In the genomic region with DNA sequence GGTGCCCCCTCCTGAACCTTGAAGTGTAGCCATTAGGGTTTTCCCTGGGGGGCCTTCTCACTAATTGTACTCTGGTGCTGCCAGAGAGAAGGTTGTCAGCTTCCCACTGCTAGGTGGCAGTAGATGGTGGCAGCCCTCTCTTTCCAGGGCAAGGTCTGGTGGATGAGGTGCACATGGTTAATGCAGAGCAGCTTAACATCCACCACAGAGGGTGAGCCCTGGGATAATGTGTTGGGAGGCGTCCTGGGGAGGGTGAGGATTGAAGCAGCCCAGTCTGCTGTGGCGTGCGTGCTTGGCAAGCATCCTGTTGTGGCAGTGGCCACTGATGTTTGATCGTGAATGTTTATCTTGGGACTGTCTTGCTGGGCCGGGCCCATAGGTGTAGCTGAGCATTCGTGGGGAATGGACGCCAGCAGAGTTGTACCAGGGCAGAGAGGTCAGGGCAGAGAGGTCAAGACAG, we compare ENCODE assay signal across 8 cellular contexts. TPM values are rescaled to one million over a fixed set of nuclear protein-coding genes. Genes with fewer than 3 reads are reported as not detected.
DNase-seq lines count a peak whose midpoint lies in the region; ATAC-seq and TF ChIP-seq lines count a peak whose summit lies in the region.

No MANE protein-coding gene starts in this region.

- H3K9me3 Mint-ChIP-seq in activated CD4-positive, alpha-beta T cell treated with anti-CD3 and anti-CD28 coated beads, Interleukin-2, amount 10 ng/mL, durations not matched to agents 24 days and 14 days, result no peaks in the 10 kb centered on the region

- peaks cover 58% of the 10 kb centered on the region for H3K36me3 Mint-ChIP-seq in activated CD4-positive, alpha-beta T cell treated with anti-CD3 and anti-CD28 coated beads, Interleukin-2, amount 10 ng/mL, durations not matched to agents 24 days and 14 days (ENCODE audit: low read depth)

- H3K27me3 ChIP-seq in left lung, result no peaks in the 10 kb centered on the region
- no peaks in the 10 kb centered on the region for H3K27me3 ChIP-seq in thymus (ENCODE audit: control insufficient read depth, insufficient read depth)
- no peaks in the 10 kb centered on the region for H3K27me3 ChIP-seq in HAP-1 (ENCODE audit: low read depth)

- no peaks in the 10 kb centered on the region for H3K27me3 Mint-ChIP-seq in activated CD4-positive, alpha-beta T cell treated with anti-CD3 and anti-CD28 coated beads, Interleukin-2, amount 10 ng/mL, durations not matched to agents 24 days and 14 days

- H3K4me3 ChIP-seq in left lung (no peak overlapping the region), thymus (ENCODE audit: low read length) (no peak overlapping the region), HAP-1 (no peak overlapping the region)

- peaks cover 65 to 100% of the 10 kb centered on the region in 2 donors for H3K4me1 ChIP-seq in left lung
- peaks cover 46% of the 10 kb centered on the region for H3K4me1 ChIP-seq in thymus (ENCODE audit: control insufficient read depth, insufficient read depth, low read length)
- H3K4me1 ChIP-seq in HAP-1, result peaks cover 17% of the 10 kb centered on the region

- in situ Hi-C loops in HAP-1 (cut with MboI; ENCODE audit: low sequenced_read_pairs), result no loop called here

- no peak for TF ChIP-seq CTCF in left lung (IDR thresholded peaks at IDR 0.05)

- no peak for ATAC-seq in left lung

- H3K36me3 ChIP-seq in left lung (peaks cover 0 to 88% of the 10 kb centered on the region in 2 donors), thymus (ENCODE audit: control insufficient read depth, insufficient read depth) (peaks cover 51% of the 10 kb centered on the region), HAP-1 (replicated peaks) (peaks cover 73% of the 10 kb centered on the region)

- H3K9me3 ChIP-seq in left lung (no peaks in the 10 kb centered on the region), thymus (ENCODE audit: control insufficient read depth) (no peaks in the 10 kb centered on the region), HAP-1 (no peaks in the 10 kb centered on the region)

- peaks cover 75% of the 10 kb centered on the region for H3K4me1 Mint-ChIP-seq in activated CD4-positive, alpha-beta T cell treated with anti-CD3 and anti-CD28 coated beads, Interleukin-2, amount 10 ng/mL, durations not matched to agents 24 days and 14 days

- H3K4me3 Mint-ChIP-seq in activated CD4-positive, alpha-beta T cell treated with anti-CD3 and anti-CD28 coated beads, Interleukin-2, amount 10 ng/mL, durations not matched to agents 24 days and 14 days, result peak overlapping the region; percentile 91

- 96% methylated on average over 7 of the region's 7 CpGs for WGBS in thymus

- H3K27ac ChIP-seq in angular gyrus (ENCODE audit: low read depth, low read length), result peak overlapping the region; percentile 57
- H3K27ac ChIP-seq in left lung, result peak overlapping the region; percentile 59 to 91
- peak overlapping the region; percentile 0 for H3K27ac ChIP-seq in thymus (ENCODE audit: low read depth)

- peak overlapping the region; percentile 92 for H3K27ac Mint-ChIP-seq in activated CD4-positive, alpha-beta T cell treated with anti-CD3 and anti-CD28 coated beads, Interleukin-2, amount 10 ng/mL, durations not matched to agents 24 days and 14 days

- intact Hi-C loops in activated CD4-positive, alpha-beta T cell treated with anti-CD3 and anti-CD28 coated beads, Interleukin-2, amount 10 ng/mL, durations not matched to agents 24 days and 14 days (cut with micrococcal nuclease), result no loop called here
- intact Hi-C loops in left lung (cut with DNase I), result no loop called here

- peak; percentile 69 for DNase-seq in activated CD4-positive, alpha-beta T cell treated with anti-CD3 and anti-CD28 coated beads, Interleukin-2, amount 10 ng/mL, durations not matched to agents 24 days and 14 days
- DNase-seq in activated CD4-positive, alpha-beta T cell treated with anti-CD3 and anti-CD28 coated beads, Interleukin-2, amount 50 U/mL, for 48 hours, result no peak
- DNase-seq in left lung, result no peak
- DNase-seq in NK-92 (lab: John Stamatoyannopoulos, UW; ENCODE audit: unreplicated experiment), result no peak
- no peak for DNase-seq in germinal center (ENCODE audit: low spot score)
- DNase-seq in HAP-1 (ENCODE audit: low spot score in 2 of 2), result no peak

RNA-seq across cellular contexts. Expression of gene EGLN2, which starts 5.8 kb away (rescaled TPM):
- 88.9 and 94.4 TPM in 2 replicates for total RNA-seq in activated CD4-positive, alpha-beta T cell treated with anti-CD3 and anti-CD28 coated beads, Interleukin-2, amount 10 ng/mL, durations not matched to agents 24 days and 14 days
- total RNA-seq in left lung, result 100 to 1,000 TPM; 139 to 150 TPM
- 90.3 TPM for polyA plus RNA-seq in thymus

RNA-seq across cellular contexts. Expression of gene RAB4B, which starts 26.8 kb away (rescaled TPM):
- total RNA-seq in activated CD4-positive, alpha-beta T cell treated with anti-CD3 and anti-CD28 coated beads, Interleukin-2, amount 10 ng/mL, durations not matched to agents 24 days and 14 days, result 36.3 and 41.0 TPM in 2 replicates
- total RNA-seq in left lung, result 10 to 100 TPM; 42.6 to 50.4 TPM
- polyA plus RNA-seq in thymus, result 86.7 TPM

RNA-seq across cellular contexts. Expression of gene MIA, which starts 29.5 kb away (rescaled TPM):
- 0.56 TPM in 1 of 2 replicates, not detected in the other for total RNA-seq in activated CD4-positive, alpha-beta T cell treated with anti-CD3 and anti-CD28 coated beads, Interleukin-2, amount 10 ng/mL, durations not matched to agents 24 days and 14 days
- total RNA-seq in left lung, result under 1 TPM in 1 of 2 donors, not detected in 1; 0.89 TPM
- polyA plus RNA-seq in thymus, result 38.7 TPM

RNA-seq across cellular contexts. Expression of gene CYP2A6, which starts 45.4 kb away (rescaled TPM):
- not detected in 2 replicates for total RNA-seq in activated CD4-positive, alpha-beta T cell treated with anti-CD3 and anti-CD28 coated beads, Interleukin-2, amount 10 ng/mL, durations not matched to agents 24 days and 14 days
- total RNA-seq in left lung, result under 1 TPM in 1 of 2 donors, not detected in 1; 0.31 TPM
- 0.16 TPM for polyA plus RNA-seq in thymus

RNA-seq across cellular contexts. Expression of gene SNRPA, which starts 53.8 kb away (rescaled TPM):
- 268 and 273 TPM in 2 replicates for total RNA-seq in activated CD4-positive, alpha-beta T cell treated with anti-CD3 and anti-CD28 coated beads, Interleukin-2, amount 10 ng/mL, durations not matched to agents 24 days and 14 days
- 10 to 100 TPM; 46.1 to 79.1 TPM for total RNA-seq in left lung
- 58.4 TPM for polyA plus RNA-seq in thymus

Comparison
In these comparisons a context has a peak if more than half of its experiments do, and no peak if none do; other contexts are left out.
1. H3K27ac ChIP-seq: peak in every context shown above with its lines; median percentile 75 in left lung; 57 in angular gyrus; 0 in thymus.